In the genomic region with DNA sequence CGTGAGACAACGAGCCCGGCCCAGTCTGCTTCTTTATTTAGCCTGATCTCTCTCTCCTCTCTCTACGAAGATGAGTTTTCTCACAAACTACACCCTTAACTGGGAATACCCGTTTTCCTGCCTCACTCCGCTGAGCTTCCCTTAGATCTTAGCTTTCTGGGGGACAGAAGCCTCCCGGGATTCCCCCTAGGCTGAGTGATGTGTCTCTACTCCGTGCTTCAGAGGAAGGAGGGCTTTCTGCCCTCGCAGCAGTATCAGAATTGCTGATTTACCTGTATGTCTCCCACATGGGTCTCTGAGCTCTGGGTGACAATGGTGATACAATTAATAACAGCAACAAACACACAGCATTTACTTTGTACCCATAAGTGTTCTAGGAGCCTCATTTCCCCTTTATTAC, we compare ENCODE assay signal across 8 cellular contexts. TPM values are rescaled to one million over a fixed set of nuclear protein-coding genes. Genes with fewer than 3 reads are reported as not detected.
DNase-seq lines count a peak whose midpoint lies in the region; ATAC-seq lines count a peak whose summit lies in the region.

No MANE protein-coding gene starts in this region.

- H3K27ac ChIP-seq in angular gyrus (ENCODE audit: low read depth, low read length) (peak overlapping the region; percentile 78), mesodermal cell (ENCODE audit: low read depth, low read length, severe bottlenecking) (no peak overlapping the region), aorta (ENCODE audit: low read depth in 1 of 2, low read length in 2 of 2) (no peak overlapping the region)

- 68 to 88% methylated on average over 6 to 8 of the region's 9 CpGs for WGBS in mesodermal cell (ENCODE audit: insufficient coverage in 2 of 2), 2 experiments
- WGBS in aorta, 2 donors, result 51 to 53% methylated on average over 9 of the region's 9 CpGs

- no peaks in the 10 kb centered on the region for H3K27me3 ChIP-seq in aorta (ENCODE audit: control insufficient read depth in 1 of 2, insufficient read depth in 2 of 2, low read length in 1 of 2)

- ATAC-seq in GM18511 (IDR thresholded peaks at IDR 0.05; ENCODE audit: unreplicated experiment) (peak; percentile 47), HG03108 (IDR thresholded peaks at IDR 0.05; ENCODE audit: unreplicated experiment) (peak; percentile 27), aorta (ENCODE audit: low FRiP score) (no peak)

- H3K36me3 ChIP-seq in mesodermal cell (ENCODE audit: control insufficient read depth, insufficient read depth, low read length), result peaks cover 36% of the 10 kb centered on the region
- peaks cover 0 to 4% of the 10 kb centered on the region in 2 donors for H3K36me3 ChIP-seq in aorta (ENCODE audit: control insufficient read depth in 1 of 2, insufficient read depth in 2 of 2, low read length in 1 of 2)

- DNase-seq in aorta, result no peak
- no peak for DNase-seq in DMS153 treated with DMSO at 0.1 percent for 48 hours (lab: John Stamatoyannopoulos, UW; ENCODE audit: unreplicated experiment)
- DNase-seq in effector CD4-positive, alpha-beta T cell, result no peak
- no peak for DNase-seq in NCI-H1436 (lab: John Stamatoyannopoulos, UW)

- H3K4me1 ChIP-seq in mesodermal cell (ENCODE audit: control insufficient read depth, insufficient read depth, low read length, poor library complexity, severe bottlenecking) (no peaks in the 10 kb centered on the region), aorta (ENCODE audit: control insufficient read depth in 1 of 2, insufficient read depth in 2 of 2, low read length in 2 of 2) (peaks cover 0 to 5% of the 10 kb centered on the region in 2 donors)

- H3K4me3 ChIP-seq in mesodermal cell (ENCODE audit: extremely low read depth, insufficient read depth, low read length, poor library complexity, severe bottlenecking) (peak overlapping the region; percentile 90), aorta (ENCODE audit: low read length in 2 of 2) (peak overlapping the region; percentile 67 to 80)

- H3K9me3 ChIP-seq in mesodermal cell (ENCODE audit: control insufficient read depth, low read length), result peaks cover 18% of the 10 kb centered on the region
- H3K9me3 ChIP-seq in aorta (ENCODE audit: control insufficient read depth, low read length), result no peaks in the 10 kb centered on the region

- intact Hi-C loops in aorta (cut with DNase I), result no loop called here

RNA-seq across cellular contexts. Expression of a gene that starts 1.0 kb away (rescaled TPM):
- polyA plus RNA-seq in mesodermal cell (2013, experiment 1 of 2), result 27.9 TPM
- 21.7 TPM for polyA plus RNA-seq in mesodermal cell (2013, experiment 2 of 2)
- total RNA-seq in aorta, result 10 to 100 TPM; 42.3 to 55.5 TPM
- polyA plus RNA-seq in aorta, result 100 to 1,000 TPM in 1 of 2 donors, 10 to 100 TPM in 1; 15.0 to 134 TPM

RNA-seq across cellular contexts. Expression of a gene that starts 29.2 kb away (rescaled TPM):
- polyA plus RNA-seq in mesodermal cell (2013, experiment 1 of 2), result 0.44 TPM
- polyA plus RNA-seq in mesodermal cell (2013, experiment 2 of 2), result 0.61 TPM
- not detected for total RNA-seq in aorta
- polyA plus RNA-seq in aorta, result not detected

RNA-seq across cellular contexts. Expression of a gene that starts 43.0 kb away (rescaled TPM):
- polyA plus RNA-seq in mesodermal cell (2013, experiment 1 of 2), result 2.9 TPM
- polyA plus RNA-seq in mesodermal cell (2013, experiment 2 of 2), result 3.7 TPM
- total RNA-seq in aorta, result 100 to 1,000 TPM; 313 to 802 TPM
- 100 to 1,000 TPM; 128 to 338 TPM for polyA plus RNA-seq in aorta

RNA-seq across cellular contexts. Expression of a gene that starts 47.0 kb away (rescaled TPM):
- polyA plus RNA-seq in mesodermal cell (2013, experiment 1 of 2), result 0.85 TPM
- polyA plus RNA-seq in mesodermal cell (2013, experiment 2 of 2), result 0.46 TPM
- 1 to 10 TPM; 1.0 to 1.3 TPM for total RNA-seq in aorta
- polyA plus RNA-seq in aorta, result 1 to 10 TPM in 1 of 2 donors, not detected in 1; 4.5 TPM
